ENCODE assay signal across 1 cellular context in the genomic region with DNA sequence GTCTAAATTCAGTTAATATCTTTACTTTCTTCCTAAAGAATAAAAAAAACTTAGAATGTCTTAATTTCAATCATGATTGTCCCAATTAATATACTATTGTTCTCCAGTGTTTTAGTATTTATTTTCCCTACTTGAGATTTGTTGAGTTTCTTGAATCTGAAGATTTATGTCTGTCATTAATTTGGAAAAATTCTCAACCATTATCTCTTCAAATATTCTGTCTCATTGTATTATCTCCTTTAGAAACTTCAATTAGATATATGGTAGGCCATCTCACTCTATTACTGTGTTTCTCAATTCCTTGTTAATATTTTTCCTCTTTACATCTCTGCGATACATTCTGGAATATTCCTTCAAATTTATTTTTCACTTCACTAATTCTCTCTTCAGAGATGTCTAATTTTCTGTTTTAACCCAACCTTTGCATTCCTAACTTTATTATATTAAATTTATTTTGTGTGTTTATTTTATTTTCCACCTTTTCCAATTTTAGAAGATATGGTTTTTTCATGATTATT.
TF ChIP-seq lines count a peak whose summit lies in the region.

No MANE protein-coding gene starts in this region.

TF ChIP-seq in SK-N-SH, 30 proteins besides CTCF, POLR2A, EP300 and RAD21 (continued from another document):
- TF ChIP-seq, protein P1, sequence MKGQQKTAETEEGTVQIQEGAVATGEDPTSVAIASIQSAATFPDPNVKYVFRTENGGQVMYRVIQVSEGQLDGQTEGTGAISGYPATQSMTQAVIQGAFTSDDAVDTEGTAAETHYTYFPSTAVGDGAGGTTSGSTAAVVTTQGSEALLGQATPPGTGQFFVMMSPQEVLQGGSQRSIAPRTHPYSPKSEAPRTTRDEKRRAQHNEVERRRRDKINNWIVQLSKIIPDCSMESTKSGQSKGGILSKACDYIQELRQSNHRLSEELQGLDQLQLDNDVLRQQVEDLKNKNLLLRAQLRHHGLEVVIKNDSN (IDR thresholded peaks at IDR 0.05; ENCODE audit: borderline replicate concordance, low read depth), result no peak
- TF ChIP-seq SMC3 (IDR thresholded peaks at IDR 0.05; ENCODE audit: low read depth, low read length), result no peak
- TF ChIP-seq MEF2A (IDR thresholded peaks at IDR 0.05; ENCODE audit: borderline replicate concordance, low read depth), result no peak
- no peak for TF ChIP-seq RFX5 (IDR thresholded peaks at IDR 0.05; ENCODE audit: low read length)
- no peak for TF ChIP-seq SIN3A (IDR thresholded peaks at IDR 0.05; ENCODE audit: borderline replicate concordance, low read depth, low read length)
- TF ChIP-seq GABPA (IDR thresholded peaks at IDR 0.05; ENCODE audit: low read depth), result no peak
